8 cellular contexts compared by ENCODE assay signal in genomic region chr17:81341347-81342061, GRCh38. TPM values are rescaled to one million over a fixed set of nuclear protein-coding genes. Genes with fewer than 3 reads are reported as not detected.
DNase-seq lines count a peak whose midpoint lies in the region; ATAC-seq, FAIRE-seq and TF ChIP-seq lines count a peak whose summit lies in the region.

No MANE protein-coding gene starts in this region.

- H3K36me3 ChIP-seq in left ventricle myocardium inferior (no peaks in the 10 kb centered on the region), pancreas (no peaks in the 10 kb centered on the region)

- peaks cover 90% of the 10 kb centered on the region for H3K4me1 ChIP-seq in left ventricle myocardium inferior
- H3K4me1 ChIP-seq in pancreas, result peaks cover 21 to 39% (median 33%) of the 10 kb centered on the region in 3 donors

- H3K27me3 ChIP-seq in left ventricle myocardium inferior (ENCODE audit: low read depth) (peaks cover 29% of the 10 kb centered on the region), pancreas (no peaks in the 10 kb centered on the region)

- 12 to 29% methylated on average over 82 to 90 of the region's 90 CpGs for WGBS in pancreas, 2 donors

- FAIRE-seq in pancreas (lab: Jason Lieb, UNC), result no peak

- H3K4me3 ChIP-seq in AG10803 (ENCODE audit: low read length), result peak overlapping the region; percentile 76
- peak overlapping the region; percentile 77 for H3K4me3 ChIP-seq in left ventricle myocardium inferior
- peak overlapping the region; percentile 26 to 86 (median 80) for H3K4me3 ChIP-seq in pancreas

- H3K27ac ChIP-seq in angular gyrus (ENCODE audit: low read depth, low read length), result peak overlapping the region; percentile 30
- H3K27ac ChIP-seq in left ventricle myocardium inferior (replicated peaks), result peak overlapping the region; percentile 96
- peak overlapping the region; percentile 96 to 98 (median 97) for H3K27ac ChIP-seq in pancreas

- ATAC-seq in pancreas, result no peak
- ATAC-seq in HG02798 (IDR thresholded peaks at IDR 0.05; ENCODE audit: poor library complexity, unreplicated experiment), result no peak
- ATAC-seq in HG03571 (IDR thresholded peaks at IDR 0.05; ENCODE audit: unreplicated experiment), result no peak
- no peak for ATAC-seq in GM19455 (IDR thresholded peaks at IDR 0.05; ENCODE audit: unreplicated experiment)

- intact Hi-C loops in left ventricle myocardium inferior (cut with micrococcal nuclease) (no loop called here), pancreas (cut with DNase I) (loop anchor here in 1 of 3 donors (1.0 kb wide), 1 partner anchor 56 kb away; no protein-coding TSS in a partner anchor)

- H3K9me3 ChIP-seq in left ventricle myocardium inferior (replicated peaks), result no peaks in the 10 kb centered on the region
- H3K9me3 ChIP-seq in pancreas, result no peaks in the 10 kb centered on the region

- DNase-seq in AG10803 (ENCODE audit: low read depth) (no peak), left ventricle myocardium inferior (no peak), pancreas (peak in 4 of 6 donors; percentile 35 to 83 (median 66)), NCI-H1105 treated with DMSO at 0.1 percent for 48 hours (lab: John Stamatoyannopoulos, UW) (no peak)

- TF ChIP-seq CTCF in AG10803 (conservative IDR thresholded peaks at IDR 0.05; ENCODE audit: low read length), result no peak
- no peak for TF ChIP-seq CTCF in left ventricle myocardium inferior (IDR thresholded peaks at IDR 0.05; ENCODE audit: borderline replicate concordance)
- TF ChIP-seq CTCF in pancreas (IDR thresholded peaks at IDR 0.05), result no peak

RNA-seq across cellular contexts. Expression of gene SLC38A10, which starts 46.4 kb away (rescaled TPM):
- total RNA-seq in left ventricle myocardium inferior (50.1 TPM), pancreas (100 to 1,000 TPM in 1 of 6 donors, 10 to 100 TPM in 5; 72.8 to 119 (median 95.7) TPM)
- 100 to 1,000 TPM; 138 to 190 TPM for polyA plus RNA-seq in pancreas

RNA-seq across cellular contexts. Expression of gene BAHCC1, which starts 53.8 kb away (rescaled TPM):
- total RNA-seq in left ventricle myocardium inferior (7.3 TPM), pancreas (10 to 100 TPM in 2 of 6 donors, 1 to 10 TPM in 4; 8.0 to 11.5 (median 9.6) TPM)
- polyA plus RNA-seq in pancreas, result 10 to 100 TPM; 11.4 to 24.1 TPM

Comparison
In these comparisons a context has a peak if more than half of its experiments do, and no peak if none do; other contexts are left out.
1. DNase-seq: peak in pancreas (4 of 6); none in AG10803 (single experiment), left ventricle myocardium inferior (single experiment) and NCI-H1105 treated with DMSO at 0.1 percent for 48 hours (single experiment).
2. H3K27ac ChIP-seq: peak in every context shown above with its lines; median percentile 97 in pancreas; 96 in left ventricle myocardium inferior; 30 in angular gyrus.
3. Peak in every context shown above with its lines, with median percentiles within 50 percentile points of each other: H3K4me3 ChIP-seq.